In genomic region chr15:40957041-40957555, GRCh38 we compare ENCODE assay signal across 20 cellular contexts. TPM values are rescaled to one million over a fixed set of nuclear protein-coding genes. Genes with fewer than 3 reads are reported as not detected.
DNase-seq lines count a peak whose midpoint lies in the region; ATAC-seq and TF ChIP-seq lines count a peak whose summit lies in the region.
"Had no signal": no experiment of that assay in that cellular context is flagged by ENCODE, and none has a peak within 500 bp of the region (broad histone marks: within the 10 kb centered on the region; RNA-seq: fewer than 3 reads in every experiment).

No MANE protein-coding gene starts in this region.

- TF ChIP-seq CTCF in HEK293 (tag by site-specific recombination; IDR thresholded peaks at IDR 0.05) = no peak
- TF ChIP-seq CTCF in esophagus muscularis mucosa (IDR thresholded peaks at IDR 0.05) = no peak

- H3K9me3 ChIP-seq in BLaER1 (no peaks in the 10 kb centered on the region), HEK293 (ENCODE audit: control insufficient read depth, insufficient read depth, low read depth, low read length) (no peaks in the 10 kb centered on the region), esophagus muscularis mucosa (no peaks in the 10 kb centered on the region)
- H3K9me3 ChIP-seq: pancreas, testis had no signal

- POLR2A ChIA-PET in HEK293 (lab: Yijun Ruan, JAX) = interaction anchor here (0.6 to 1.3 kb wide), 2 partner anchors 9 to 12 kb away, joined by 3 to 4 read pairs; no protein-coding TSS in a partner anchor

- H3K36me3 ChIP-seq in BLaER1 (peaks cover 24% of the 10 kb centered on the region), HEK293 (ENCODE audit: control insufficient read depth in 2 of 2, insufficient read depth in 1 of 2, low read length in 2 of 2) (peaks cover 0 to 6% of the 10 kb centered on the region in 2 experiments; a peak in 1 of 3 replicates), esophagus muscularis mucosa (no peaks in the 10 kb centered on the region), rectal smooth muscle tissue (ENCODE audit: control insufficient read depth, insufficient read depth, low read length) (no peaks in the 10 kb centered on the region)
- H3K36me3 ChIP-seq: pancreas had no signal

- H3K27ac ChIP-seq in BLaER1 (no peak overlapping the region), HEK293 (ENCODE audit: extremely low read depth, low read depth, low read length) (no peak overlapping the region), esophagus muscularis mucosa (replicated peaks in 1 of 4) (peak overlapping the region; percentile 46 to 74 (median 56)), rectal smooth muscle tissue (ENCODE audit: low read depth, low read length) (peak overlapping the region; percentile 85)
- H3K27ac ChIP-seq: testis had no signal

- H3K27me3 ChIP-seq in BLaER1 (no peaks in the 10 kb centered on the region), esophagus muscularis mucosa (no peaks in the 10 kb centered on the region), rectal smooth muscle tissue (ENCODE audit: control insufficient read depth, insufficient read depth, low read length) (no peaks in the 10 kb centered on the region)
- H3K27me3 ChIP-seq: pancreas, testis had no signal

- H3K4me3 ChIP-seq in BLaER1 = no peak overlapping the region
- H3K4me3 ChIP-seq in HEK293 (ENCODE audit: low read depth, low read length) = no peak overlapping the region
- no peak overlapping the region for H3K4me3 ChIP-seq in esophagus muscularis mucosa
- H3K4me3 ChIP-seq in rectal smooth muscle tissue (ENCODE audit: low read length) = no peak overlapping the region
- H3K4me3 ChIP-seq: pancreas, testis had no signal

- intact Hi-C loops in esophagus muscularis mucosa (cut with DNase I) = no loop called here

- 0 out of 2 replicates have a peak overlapping the region, but pooled peaks have one; percentile 88 for H3K4me2 ChIP-seq in BLaER1

- TF ChIP-seq POLR2A in esophagus muscularis mucosa (IDR thresholded peaks at IDR 0.05; ENCODE audit: low read depth) = no peak

- CTCF ChIA-PET in HEK293 (lab: Yijun Ruan, JAX) = interaction anchor here (1.1 to 2.1 kb wide), 3 partner anchors 16 to 52 kb away, joined by 4 to 8 read pairs (median 4); no protein-coding TSS in a partner anchor

- DNase-seq in esophagus muscularis mucosa (ENCODE audit: extremely low spot score) (no peak), AG08395 (ENCODE audit: low spot score) (no peak), NOMO-1 treated with dmso at 0.1 percent for 144 hours (lab: John Stamatoyannopoulos, UW; ENCODE audit: unreplicated experiment) (no peak), NCI-H2029 treated with DMSO at 0.1 percent for 48 hours (lab: John Stamatoyannopoulos, UW) (no peak)
- DNase-seq: activated CD4-positive, alpha-beta T cell treated with anti-CD3 and anti-CD28 coated beads for 4 hours; activated naive CD4-positive, alpha-beta T cell treated with anti-CD3 and anti-CD28 coated beads, Interleukin-2, amount 50 U/mL, for 16 hours; activated T-cell treated with anti-CD3 and anti-CD28 coated beads, Interleukin-2, amount 50 U/mL, for 48 hours; effector CD4-positive, alpha-beta T cell; kidney glomerular epithelial cell; naive thymus-derived CD4-positive, alpha-beta T cell; NCI-H226; NCI-H748 treated with DMSO at 0.1 percent for 48 hours; T-cell had no signal

- ATAC-seq in HG02678 (IDR thresholded peaks at IDR 0.05; ENCODE audit: unreplicated experiment) = no peak
- ATAC-seq: naive thymus-derived CD4-positive, alpha-beta T cell; stimulated activated memory B cell treated with anti-CD40 and anti-IgM and Interleukin-4, amounts not matched to agents 10 μg/mL and 1 μg/mL and 100 μg/mL, for 72 hours; T-cell had no signal

- H3K4me1 ChIP-seq in BLaER1 = peaks cover 55% of the 10 kb centered on the region
- peaks cover 5% of the 10 kb centered on the region; the same call in 1 of the 2 replicates for H3K4me1 ChIP-seq in HEK293 (ENCODE audit: control insufficient read depth, insufficient read depth, low read length)
- H3K4me1 ChIP-seq in esophagus muscularis mucosa = peaks cover 32 to 49% (median 44%) of the 10 kb centered on the region in 4 donors
- peaks cover 13% of the 10 kb centered on the region for H3K4me1 ChIP-seq in rectal smooth muscle tissue (ENCODE audit: control insufficient read depth, insufficient read depth, low read length)

- 76% methylated on average over 4 of the region's 4 CpGs for WGBS in esophagus muscularis mucosa

- H4K20me1 ChIP-seq in BLaER1 = peaks cover 34% of the 10 kb centered on the region; the same call in 1 of the 2 replicates

- TF ChIP-seq EP300 in esophagus muscularis mucosa (IDR thresholded peaks at IDR 0.05) = no peak

- no peak overlapping the region for H3K9ac ChIP-seq in BLaER1
- H3K9ac ChIP-seq in rectal smooth muscle tissue (ENCODE audit: low read length) = no peak overlapping the region

TF ChIP-seq in HEK293, 187 proteins besides CTCF, POLR2A, EP300 and RAD21:
- TF ChIP-seq ZNF121 (tag by site-specific recombination; IDR thresholded peaks at IDR 0.05) = peak; percentile 94
- TF ChIP-seq ZNF221 (tag by site-specific recombination; IDR thresholded peaks at IDR 0.05; ENCODE audit: borderline replicate concordance) = no peak
TF ChIP-seq in HEK293: peak in this region for 1.

RNA-seq across cellular contexts. Expression of gene CHAC1, which starts 3.8 kb away (rescaled TPM):
- 1 to 10 TPM in 3 of 4 donors, under 1 TPM in 1; 0.66 to 3.6 (median 1.3) TPM for total RNA-seq in esophagus muscularis mucosa

RNA-seq across cellular contexts. Expression of gene DLL4, which starts 28.0 kb away (rescaled TPM):
- total RNA-seq in esophagus muscularis mucosa = 10 to 100 TPM in 1 of 4 donors, 1 to 10 TPM in 3; 1.7 to 12.6 (median 7.5) TPM
- total RNA-seq: naive thymus-derived CD4-positive, alpha-beta T cell had no signal

Comparison
In these comparisons a context has a peak if more than half of its experiments do, and no peak if none do; other contexts are left out.
1. H3K27ac ChIP-seq: peak in esophagus muscularis mucosa (4 of 4) and rectal smooth muscle tissue (single experiment); none in BLaER1 (single experiment) and HEK293 (single experiment).